19 cellular contexts compared by ENCODE assay signal in the genomic region with DNA sequence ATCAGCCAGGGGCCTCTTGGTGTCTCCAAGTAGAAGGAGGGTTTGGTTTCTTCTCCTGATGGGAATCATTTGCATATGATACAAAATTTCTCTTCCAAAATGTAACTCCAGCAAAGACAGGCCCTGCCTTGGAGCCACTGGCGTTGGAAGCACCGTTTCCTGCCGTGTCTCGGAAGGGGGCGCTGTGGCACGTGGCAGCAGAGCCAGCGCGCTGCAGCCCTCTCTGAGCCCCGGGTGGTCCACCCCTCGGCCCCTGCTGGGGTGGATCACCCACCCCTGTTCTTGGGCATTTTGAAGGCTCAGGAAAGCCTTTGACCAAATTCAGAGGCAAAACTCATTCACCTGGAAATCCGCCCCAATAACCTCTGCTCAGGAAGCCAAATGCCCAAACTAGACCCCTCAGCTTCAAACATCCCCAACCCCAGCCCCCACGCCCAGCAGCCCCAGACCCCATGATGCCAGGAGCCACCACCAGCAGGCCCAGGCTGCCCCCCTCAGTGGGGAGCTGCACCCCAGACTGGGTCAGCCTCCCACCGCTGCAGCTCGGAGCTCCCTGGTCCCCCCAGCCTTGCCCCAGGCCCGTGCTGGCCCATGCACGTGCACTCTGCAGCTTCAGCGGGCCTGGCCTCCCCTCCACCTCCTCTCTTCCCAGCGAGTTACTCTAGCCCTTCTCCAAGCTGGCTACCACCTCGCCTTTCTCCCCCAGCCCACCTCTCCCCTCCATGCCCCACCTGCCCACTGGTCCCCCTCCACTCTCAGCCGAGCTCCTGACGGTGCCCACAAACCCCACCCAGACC. TPM values are rescaled to one million over a fixed set of nuclear protein-coding genes. Genes with fewer than 3 reads are reported as not detected.
DNase-seq lines count a peak whose midpoint lies in the region; ATAC-seq and TF ChIP-seq lines count a peak whose summit lies in the region.
"Had no signal": no experiment of that assay in that cellular context is flagged by ENCODE, and none has a peak within 500 bp of the region (broad histone marks: within the 10 kb centered on the region; RNA-seq: fewer than 3 reads in every experiment).

No MANE protein-coding gene starts in this region.

- no peak overlapping the region for H3K4me3 ChIP-seq in BLaER1
- H3K4me3 ChIP-seq: uterus had no signal

- H3K4me3 Mint-ChIP-seq in HFFc6 = no peak overlapping the region
- no peak overlapping the region for H3K4me3 Mint-ChIP-seq in WTC11
- no peak overlapping the region for H3K4me3 Mint-ChIP-seq in mesothelial cell of epicardium
- H3K4me3 Mint-ChIP-seq: activated naive CD8-positive, alpha-beta T cell treated with anti-CD3 and anti-CD28 coated beads for 36 hours; activated T-cell treated with anti-CD3 and anti-CD28 coated beads, Interleukin-2, amount 50 U/mL, for 24 hours; CD4-positive, CD25-positive, alpha-beta regulatory T cell; stimulated activated naive B cell treated with anti-CD40 and anti-IgM and Interleukin-4, amounts not matched to agents 10 μg/mL and 1 μg/mL and 100 μg/mL, for 72 hours had no signal

- CTCF ChIA-PET in WTC11 (lab: Charles Lee) = interaction anchor here (0.6 to 3.4 kb wide), 10 partner anchors 8 to 243 kb away, joined by 3 to 12 read pairs (median 4); no protein-coding TSS in a partner anchor

- peak overlapping the region; percentile 92 for H3K4me2 ChIP-seq in BLaER1

- H3K27ac Mint-ChIP-seq in HFFc6 (no peak overlapping the region), WTC11 (no peak overlapping the region), mesothelial cell of epicardium (peak overlapping the region; percentile 39)
- H3K27ac Mint-ChIP-seq: activated naive CD8-positive, alpha-beta T cell treated with anti-CD3 and anti-CD28 coated beads for 36 hours; activated T-cell treated with anti-CD3 and anti-CD28 coated beads, Interleukin-2, amount 50 U/mL, for 24 hours; CD4-positive, CD25-positive, alpha-beta regulatory T cell; stimulated activated naive B cell treated with anti-CD40 and anti-IgM and Interleukin-4, amounts not matched to agents 10 μg/mL and 1 μg/mL and 100 μg/mL, for 72 hours had no signal

- H3K4me1 ChIP-seq in BLaER1 = peaks cover 76% of the 10 kb centered on the region
- H3K4me1 ChIP-seq: uterus had no signal

- H3K36me3 ChIP-seq in BLaER1 = no peaks in the 10 kb centered on the region
- H3K36me3 ChIP-seq: uterus had no signal

- no peak for ATAC-seq in WTC11
- no peak for ATAC-seq in HG02759 (IDR thresholded peaks at IDR 0.05; ENCODE audit: unreplicated experiment)
- ATAC-seq: stimulated activated naive B cell treated with anti-CD40 and anti-IgM and Interleukin-4, amounts not matched to agents 10 μg/mL and 1 μg/mL and 100 μg/mL, for 72 hours had no signal

- DNase-seq in HFFc6 (no peak), WTC11 (ENCODE audit: low spot score) (no peak), mesothelial cell of epicardium (ENCODE audit: low spot score in 2 of 2, unreplicated experiment in 2 of 2) (no peak), COR-L47 (lab: John Stamatoyannopoulos, UW) (no peak), NCI-H1092 (lab: John Stamatoyannopoulos, UW) (no peak), HPDE6-E6E7 (ENCODE audit: extremely low spot score) (no peak)
- DNase-seq: activated CD4-positive, alpha-beta T cell treated with anti-CD3 and anti-CD28 coated beads, Interleukin-2, amount 50 U/mL, for 1 hour; activated naive CD8-positive, alpha-beta T cell treated with anti-CD3 and anti-CD28 coated beads for 36 hours; activated T-cell treated with anti-CD3 and anti-CD28 coated beads, Interleukin-2, amount 50 U/mL, for 24 hours; CD4-positive, CD25-positive, alpha-beta regulatory T cell; HCEC 1CT; KBM-7; mesendoderm; NCI-H1436 treated with DMSO at 0.1 percent for 48 hours; occipital lobe; stimulated activated naive B cell treated with anti-CD40 and anti-IgM and Interleukin-4, amounts not matched to agents 10 μg/mL and 1 μg/mL and 100 μg/mL, for 72 hours; uterus had no signal

- H4K20me1 ChIP-seq in BLaER1 = no peaks in the 10 kb centered on the region

- H3K9me3 Mint-ChIP-seq in HFFc6 = peaks cover 17% of the 10 kb centered on the region
- H3K9me3 Mint-ChIP-seq in WTC11 = peaks cover 10% of the 10 kb centered on the region
- H3K9me3 Mint-ChIP-seq in mesothelial cell of epicardium = peaks cover 9% of the 10 kb centered on the region

- H3K27ac ChIP-seq in BLaER1 = peak overlapping the region; percentile 86
- H3K27ac ChIP-seq: uterus had no signal

- H3K9ac ChIP-seq in BLaER1 = peak overlapping the region; percentile 63; the same call in 1 of the 2 replicates

- H3K4me1 Mint-ChIP-seq in HFFc6 (ENCODE audit: low read depth) = no peaks in the 10 kb centered on the region
- no peaks in the 10 kb centered on the region for H3K4me1 Mint-ChIP-seq in WTC11
- H3K4me1 Mint-ChIP-seq in mesothelial cell of epicardium = peaks cover 17% of the 10 kb centered on the region
- H3K4me1 Mint-ChIP-seq: activated naive CD8-positive, alpha-beta T cell treated with anti-CD3 and anti-CD28 coated beads for 36 hours; stimulated activated naive B cell treated with anti-CD40 and anti-IgM and Interleukin-4, amounts not matched to agents 10 μg/mL and 1 μg/mL and 100 μg/mL, for 72 hours had no signal

- H3K36me3 Mint-ChIP-seq in HFFc6 (ENCODE audit: low read depth) (peaks cover 4% of the 10 kb centered on the region; the same call in 1 of the 2 replicates), WTC11 (peaks cover 11% of the 10 kb centered on the region), mesothelial cell of epicardium (peaks cover 5% of the 10 kb centered on the region)
- H3K36me3 Mint-ChIP-seq: CD4-positive, CD25-positive, alpha-beta regulatory T cell had no signal

- peaks cover 8% of the 10 kb centered on the region for H3K27me3 Mint-ChIP-seq in HFFc6 (ENCODE audit: insufficient read depth)
- H3K27me3 Mint-ChIP-seq in WTC11 (ENCODE audit: low read depth) = no peaks in the 10 kb centered on the region; the same call in 1 of the 2 replicates
- no peaks in the 10 kb centered on the region for H3K27me3 Mint-ChIP-seq in mesothelial cell of epicardium (ENCODE audit: low read depth)

- no peaks in the 10 kb centered on the region for H3K27me3 ChIP-seq in BLaER1
- H3K27me3 ChIP-seq: uterus had no signal

- TF ChIP-seq CTCF in HFFc6 (IDR thresholded peaks at IDR 0.05) (peak; percentile 41), WTC11 (IDR thresholded peaks at IDR 0.05) (peak; percentile 33; the same call in 1 of the 2 replicates), mesothelial cell of epicardium (IDR thresholded peaks at IDR 0.05; ENCODE audit: unreplicated experiment) (no peak)

- peaks cover 27% of the 10 kb centered on the region for H3K9me3 ChIP-seq in BLaER1

- POLR2A ChIA-PET in WTC11 (lab: Charles Lee) = no interaction called here

TF ChIP-seq in WTC11, 78 proteins besides CTCF, POLR2A, EP300 and RAD21:
- TF ChIP-seq RELA (CRISPR knock-in tag; IDR thresholded peaks at IDR 0.05; ENCODE audit: borderline replicate concordance) = no peak
- no peak for TF ChIP-seq GABPB1 (CRISPR knock-in tag; IDR thresholded peaks at IDR 0.05)
- TF ChIP-seq AFF4 (CRISPR knock-in tag; IDR thresholded peaks at IDR 0.05; ENCODE audit: borderline replicate concordance) = no peak
- no peak for TF ChIP-seq PRRX2 (CRISPR knock-in tag; IDR thresholded peaks at IDR 0.05)
- no peak for TF ChIP-seq SOX15 (CRISPR knock-in tag; IDR thresholded peaks at IDR 0.05)

RNA-seq across cellular contexts. Expression of gene ELFN1, which starts 29.5 kb away (rescaled TPM):
- total RNA-seq in HFFc6 (2021; fragmentation: NEBNext Ultra II Directional; extraction: Animal tissue kit (Norgen Biotek cat#: 25700)) = 1 to 10 TPM; 1.5 to 4.2 (median 1.6) TPM
- total RNA-seq in WTC11 (2021) = 4.1 to 4.6 TPM (median 4.4 TPM) in 3 replicates
- total RNA-seq in mesothelial cell of epicardium = 11.4 to 13.5 TPM (median 11.9 TPM) in 3 replicates
- total RNA-seq: CD4-positive, CD25-positive, alpha-beta regulatory T cell had no signal
